ENCODE assay signal across 8 cellular contexts in the genomic region with DNA sequence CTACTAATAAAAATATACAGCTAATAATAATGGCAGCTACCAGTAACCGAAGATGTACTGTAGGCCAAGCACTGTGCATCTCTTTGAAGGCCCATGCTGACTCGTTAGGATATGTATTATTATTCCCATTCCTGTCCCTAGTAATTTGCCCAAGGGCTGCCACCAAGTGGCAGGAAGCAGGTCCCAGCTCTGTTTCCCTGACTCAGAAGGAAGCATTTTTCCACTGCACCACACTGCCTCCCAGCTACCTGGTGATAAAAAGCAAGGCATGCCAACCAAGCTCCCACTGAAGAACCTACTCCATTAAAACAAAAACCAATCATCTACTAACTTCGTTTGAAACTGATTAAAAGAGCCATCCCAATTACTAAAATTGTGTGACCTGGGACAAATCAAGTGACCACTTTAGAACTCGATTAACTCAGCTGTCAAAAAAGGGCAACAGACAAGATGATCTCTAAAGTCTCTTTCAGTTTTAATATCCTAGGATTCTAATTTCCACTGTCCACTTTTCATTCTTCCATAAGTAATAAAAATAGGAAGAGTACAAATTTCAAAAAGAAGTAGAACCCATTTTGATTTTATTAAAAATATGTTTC. TPM values are rescaled to one million over a fixed set of nuclear protein-coding genes. Genes with fewer than 3 reads are reported as not detected.
DNase-seq lines count a peak whose midpoint lies in the region; ATAC-seq and TF ChIP-seq lines count a peak whose summit lies in the region.

No MANE protein-coding gene starts in this region.

- H3K36me3 ChIP-seq in lower lobe of right lung: no peaks in the 10 kb centered on the region

- no peaks in the 10 kb centered on the region for H3K9me3 ChIP-seq in lower lobe of right lung

- no peaks in the 10 kb centered on the region for H3K4me1 ChIP-seq in lower lobe of right lung

- no peaks in the 10 kb centered on the region for H3K36me3 Mint-ChIP-seq in chondrocyte (ENCODE audit: low read depth)

- H3K4me3 ChIP-seq in lower lobe of right lung: no peak overlapping the region

- H3K27ac Mint-ChIP-seq in chondrocyte (ENCODE audit: unreplicated experiment): peak overlapping the region; percentile 34

- TF ChIP-seq CTCF in chondrocyte (IDR thresholded peaks at IDR 0.05) (peak; percentile 87), lower lobe of right lung (IDR thresholded peaks at IDR 0.05) (peak; percentile 66)

- no peak overlapping the region for H3K27ac ChIP-seq in lower lobe of right lung

- H3K4me3 Mint-ChIP-seq in chondrocyte (ENCODE audit: unreplicated experiment): no peak overlapping the region

- peaks cover 3% of the 10 kb centered on the region for H3K4me1 Mint-ChIP-seq in chondrocyte (ENCODE audit: low read depth)

- H3K27me3 ChIP-seq in lower lobe of right lung (ENCODE audit: low read depth): no peaks in the 10 kb centered on the region

- no peaks in the 10 kb centered on the region for H3K9me3 Mint-ChIP-seq in chondrocyte (ENCODE audit: low read depth)

- intact Hi-C loops in lower lobe of right lung (cut with DNase I): no loop called here

- no peaks in the 10 kb centered on the region for H3K27me3 Mint-ChIP-seq in chondrocyte (ENCODE audit: low read depth)

- DNase-seq in Ammon's horn (ENCODE audit: low spot score) (peak; percentile 73), NCI-H748 treated with DMSO at 0.1 percent for 48 hours (lab: John Stamatoyannopoulos, UW) (peak; percentile 51), chondrocyte (ENCODE audit: low spot score) (no peak), lower lobe of right lung (peak; percentile 60)
- no peak for DNase-seq in stimulated activated CD4-positive, alpha-beta T cell treated with anti-CD3 and anti-CD28 coated beads, Interleukin-4, amount 100 ng/mL, for 1 hour

- ATAC-seq in HG02798 (IDR thresholded peaks at IDR 0.05; ENCODE audit: poor library complexity, unreplicated experiment) (peak; percentile 37), lower lobe of right lung (peak; percentile 91 to 92), HG03280 (IDR thresholded peaks at IDR 0.05; ENCODE audit: unreplicated experiment) (no peak), HG03469 (IDR thresholded peaks at IDR 0.05; ENCODE audit: unreplicated experiment) (no peak)

RNA-seq across cellular contexts. Expression of a gene that starts 24.3 kb away (rescaled TPM):
- total RNA-seq in chondrocyte: 26.1 to 28.9 TPM (median 26.4 TPM) in 3 replicates
- 28.7 TPM for total RNA-seq in lower lobe of right lung

Comparison
In these comparisons a context has a peak if more than half of its experiments do, and no peak if none do; other contexts are left out.
1. DNase-seq: peak in Ammon's horn (single experiment), NCI-H748 treated with DMSO at 0.1 percent for 48 hours (single experiment) and lower lobe of right lung (single experiment); none in chondrocyte (single experiment) and stimulated activated CD4-positive, alpha-beta T cell treated with anti-CD3 and anti-CD28 coated beads, Interleukin-4, amount 100 ng/mL, for 1 hour (single experiment).
2. ATAC-seq: peak in HG02798 (single experiment) and lower lobe of right lung (2 of 2); none in HG03280 (single experiment) and HG03469 (single experiment).